In the genomic region with DNA sequence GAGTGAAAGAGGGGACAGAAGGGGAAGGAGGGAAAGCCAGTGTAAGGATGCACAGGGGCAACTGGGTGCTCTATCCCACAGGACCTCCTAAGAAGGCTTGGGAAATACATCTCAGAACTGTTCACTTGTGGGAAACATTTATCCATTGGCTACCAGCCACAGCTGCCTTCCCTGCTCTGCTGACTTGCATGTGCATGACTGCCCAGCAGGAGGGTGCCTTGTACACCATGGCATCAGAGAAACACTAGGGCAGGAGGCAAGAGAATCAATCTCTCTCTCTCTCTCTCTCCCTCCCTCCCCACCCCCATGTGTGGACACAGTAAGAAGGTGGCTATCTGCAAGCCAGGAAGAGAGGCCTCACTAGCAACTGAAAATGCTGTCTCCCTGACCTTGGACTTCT, we compare ENCODE assay signal across 10 cellular contexts.
DNase-seq lines count a peak whose midpoint lies in the region; ATAC-seq and TF ChIP-seq lines count a peak whose summit lies in the region.
"Had no signal": no experiment of that assay in that cellular context is flagged by ENCODE, and none has a peak within 500 bp of the region (broad histone marks: within the 10 kb centered on the region; RNA-seq: fewer than 3 reads in every experiment).

No MANE protein-coding gene starts in this region.

- peaks cover 0 to 3% (median 0%) of the 10 kb centered on the region in 5 donors for H3K36me3 Mint-ChIP-seq in naive thymus-derived CD4-positive, alpha-beta T cell

- H3K9ac ChIP-seq in IMR-90 (ENCODE audit: low read depth, low read length) = no peak overlapping the region

- DNase-seq in NCI-H82 (lab: John Stamatoyannopoulos, UW) (peak; percentile 37), NCI-H82 treated with DMSO at 0.1 percent for 48 hours (lab: John Stamatoyannopoulos, UW; ENCODE audit: unreplicated experiment) (no peak), IMR-90 (peak; percentile 74), astrocyte of the hippocampus (ENCODE audit: low read depth, low spot score) (peak; percentile 57), retina (no peak), uterus (no peak)
- DNase-seq in naive thymus-derived CD4-positive, alpha-beta T cell = no peak
- DNase-seq: activated effector memory CD4-positive, alpha-beta T cell treated with anti-CD3 and anti-CD28 coated beads, Interleukin-2, amount 50 U/mL, for 16 hours had no signal

- H4K20me1 ChIP-seq in IMR-90 (ENCODE audit: insufficient read depth, low read length) = no peaks in the 10 kb centered on the region

- H3K56ac ChIP-seq in IMR-90 (ENCODE audit: extremely low read depth, insufficient read depth, low read length) = no peak overlapping the region

- no TSS peak for BruUV-seq in IMR-90 (replicated peaks; lab: Mats Ljungman, UMichigan)

- no peak overlapping the region for H3K4me2 ChIP-seq in IMR-90 (ENCODE audit: low read depth, low read length)

- intact Hi-C loops in IMR-90 (cut with micrococcal nuclease) (no loop called here), uterus (cut with DNase I; ENCODE audit: low total_unique reads) (loop anchor here (5.0 to 10.0 kb wide), 2 partner anchors 49 to 73 kb away; partner anchors contain the start of gene PXYLP1)
- intact Hi-C loops in naive thymus-derived CD4-positive, alpha-beta T cell (cut with micrococcal nuclease) = loop anchor here in 1 of 2 donors (10.0 kb wide), 1 partner anchor 361 kb away; the partner anchor contains the start of gene SLC25A36

- H3K23ac ChIP-seq in IMR-90 (ENCODE audit: low read depth, low read length) = 0 out of 2 replicates have a peak overlapping the region, but pooled peaks have one; percentile 6

- H3K4me3 ChIP-seq in IMR-90 (ENCODE audit: insufficient read depth, low read depth, low read length) = no peak overlapping the region
- no peak overlapping the region for H3K4me3 ChIP-seq in naive thymus-derived CD4-positive, alpha-beta T cell (ENCODE audit: low read length)
- no peak overlapping the region for H3K4me3 ChIP-seq in uterus
- H3K4me3 ChIP-seq: SK-N-MC had no signal

- H3K18ac ChIP-seq in IMR-90 (ENCODE audit: low read depth, low read length) = no peak overlapping the region

- peak overlapping the region; percentile 30 to 31; a peak in 1 of 4 replicates for H4K8ac ChIP-seq in IMR-90 (ENCODE audit: low read depth in 2 of 2, low read length in 2 of 2)

- H3K4me1 ChIP-seq in IMR-90 (ENCODE audit: control insufficient read depth, insufficient read depth, low read length) (peaks cover 6% of the 10 kb centered on the region), uterus (no peaks in the 10 kb centered on the region)
- peaks cover 20 to 64% of the 10 kb centered on the region in 2 donors for H3K4me1 ChIP-seq in naive thymus-derived CD4-positive, alpha-beta T cell (ENCODE audit: control insufficient read depth in 2 of 2, insufficient read depth in 2 of 2, low read length in 2 of 2)

- H3K27me3 ChIP-seq in IMR-90 (ENCODE audit: control insufficient read depth, insufficient read depth, low read length) (no peaks in the 10 kb centered on the region), uterus (no peaks in the 10 kb centered on the region)
- H3K27me3 ChIP-seq in naive thymus-derived CD4-positive, alpha-beta T cell (ENCODE audit: control insufficient read depth in 2 of 2, insufficient read depth in 2 of 2, low read length in 2 of 2) = no peaks in the 10 kb centered on the region

- H4K91ac ChIP-seq in IMR-90 (ENCODE audit: insufficient read depth, low read depth, low read length) = peak overlapping the region; percentile 46; the same call in 1 of the 2 replicates

- no peaks in the 10 kb centered on the region; the same call in 1 of the 2 replicates for H3K9me1 ChIP-seq in IMR-90 (ENCODE audit: insufficient read depth, low read length)

- peak overlapping the region in 7 of 9 donors; percentile 5 to 97 (median 71) for H3K27ac Mint-ChIP-seq in naive thymus-derived CD4-positive, alpha-beta T cell

- dilution Hi-C loops in IMR-90 (cut with HindIII; ENCODE audit: low sequenced_read_pairs, unreplicated experiment) = no loop called here

- H2BK5ac ChIP-seq in IMR-90 (ENCODE audit: low read depth, low read length, poor library complexity, severe bottlenecking) = no peak overlapping the region

- H4K5ac ChIP-seq in IMR-90 (ENCODE audit: low read depth, low read length) = no peak overlapping the region

- peak overlapping the region; percentile 60; the same call in 1 of the 2 replicates for H3K4ac ChIP-seq in IMR-90 (ENCODE audit: low read depth, low read length)

- H3K9me3 ChIP-seq in IMR-90 (ENCODE audit: control insufficient read depth, insufficient read depth, low read length) (no peaks in the 10 kb centered on the region), uterus (no peaks in the 10 kb centered on the region)
- no peaks in the 10 kb centered on the region for H3K9me3 ChIP-seq in naive thymus-derived CD4-positive, alpha-beta T cell (ENCODE audit: control insufficient read depth in 2 of 3, low read length in 3 of 3)

- TF ChIP-seq RAD21 in IMR-90 (IDR thresholded peaks at IDR 0.05; ENCODE audit: low read length) = peak; percentile 43; the same call in 1 of the 2 replicates

- ATAC-seq in IMR-90 (ENCODE audit: low read depth) = peak; percentile 35
- ATAC-seq in naive thymus-derived CD4-positive, alpha-beta T cell = no peak
- ATAC-seq in GM19452 (IDR thresholded peaks at IDR 0.05; ENCODE audit: unreplicated experiment) = no peak

- TF ChIP-seq CTCF in IMR-90 (conservative IDR thresholded peaks at IDR 0.05; ENCODE audit: low read depth, low read length) (peak; percentile 41), uterus (IDR thresholded peaks at IDR 0.05) (no peak)

- peak overlapping the region; percentile 1 for H2AFZ ChIP-seq in IMR-90 (replicated peaks; ENCODE audit: low read length, poor library complexity)

- no peak for TF ChIP-seq POLR2A in IMR-90 (IDR thresholded peaks at IDR 0.05; ENCODE audit: low read depth, low read length)
- no peak for TF ChIP-seq POLR2A in uterus (IDR thresholded peaks at IDR 0.05)

- in situ Hi-C loops in IMR-90 (cut with MboI; ENCODE audit: low sequenced_read_pairs) = loop anchor here (10.0 kb wide), 1 partner anchor 239 kb away; no protein-coding TSS in a partner anchor

- H3K27ac ChIP-seq in IMR-90 (ENCODE audit: insufficient read depth, low read length) = no peak overlapping the region
- no peak overlapping the region for H3K27ac ChIP-seq in naive thymus-derived CD4-positive, alpha-beta T cell (ENCODE audit: low read depth, low read length)
- H3K27ac ChIP-seq in uterus = no peak overlapping the region
- H3K27ac ChIP-seq: SK-N-MC had no signal

- peak overlapping the region; percentile 63 for H2AK5ac ChIP-seq in IMR-90 (ENCODE audit: low read depth, low read length)

- H2AK9ac ChIP-seq in IMR-90 (replicated peaks; ENCODE audit: low read depth, low read length, poor library complexity) = no peak overlapping the region

- H3K79me1 ChIP-seq in IMR-90 (ENCODE audit: low read depth in 1 of 2, low read length in 2 of 2) = no peaks in the 10 kb centered on the region; a peak in 1 of 4 replicates

- H3K4me3 Mint-ChIP-seq in naive thymus-derived CD4-positive, alpha-beta T cell = peak overlapping the region in 3 of 10 donors; percentile 5 to 32 (median 15)

- no peaks in the 10 kb centered on the region for H3K27me3 Mint-ChIP-seq in naive thymus-derived CD4-positive, alpha-beta T cell

- H3K14ac ChIP-seq in IMR-90 (replicated peaks; ENCODE audit: low read depth, low read length) = no peak overlapping the region

- 0 out of 3 replicates have a peak overlapping the region, but pooled peaks have one; percentile 7 for H2BK15ac ChIP-seq in IMR-90 (ENCODE audit: low read depth, low read length)

- peaks cover 30 to 90% (median 75%) of the 10 kb centered on the region in 7 donors for H3K4me1 Mint-ChIP-seq in naive thymus-derived CD4-positive, alpha-beta T cell

- H2BK120ac ChIP-seq in IMR-90 (ENCODE audit: low read depth, low read length) = peak overlapping the region; percentile 20; the same call in 1 of the 2 replicates

- H2BK20ac ChIP-seq in IMR-90 (ENCODE audit: low read depth, low read length) = no peak overlapping the region; the same call in 1 of the 2 replicates

- H3K9me3 Mint-ChIP-seq in naive thymus-derived CD4-positive, alpha-beta T cell = peaks cover 0 to under 1% (median 0%) of the 10 kb centered on the region in 11 donors

- no peaks in the 10 kb centered on the region for H3K36me3 ChIP-seq in IMR-90 (ENCODE audit: control insufficient read depth, insufficient read depth, low read length)
- no peaks in the 10 kb centered on the region for H3K36me3 ChIP-seq in naive thymus-derived CD4-positive, alpha-beta T cell (ENCODE audit: control insufficient read depth in 2 of 3, insufficient read depth in 3 of 3, low read length in 3 of 3)
- H3K36me3 ChIP-seq in uterus = no peaks in the 10 kb centered on the region

- CTCF ChIA-PET in IMR-90 (lab: Yijun Ruan, JAX) = interaction anchor here (0.7 to 2.2 kb wide), 6 partner anchors 147 to 256 kb away, joined by 3 to 11 read pairs (median 7); no protein-coding TSS in a partner anchor
- CTCF ChIA-PET in naive thymus-derived CD4-positive, alpha-beta T cell (lab: Charles Lee) = interaction anchor here (0.5 to 11.1 kb wide), 15 partner anchors 9 to 451 kb away, joined by 3 to 161 read pairs (median 4); partner anchors contain the start of gene PXYLP1

- POLR2A ChIA-PET in IMR-90 (lab: Charles Lee; ENCODE audit: unreplicated experiment) = no interaction called here
- POLR2A ChIA-PET in naive thymus-derived CD4-positive, alpha-beta T cell (lab: Charles Lee) = interaction anchor here (0.7 to 7.2 kb wide), 8 partner anchors 11 to 144 kb away, joined by 3 to 61 read pairs (median 6); partner anchors contain the start of gene PXYLP1

TF ChIP-seq in IMR-90, 13 proteins besides CTCF, POLR2A, EP300 and RAD21:
- TF ChIP-seq SMC3 (IDR thresholded peaks at IDR 0.05; ENCODE audit: low read depth, low read length) (peak; percentile 30; the same call in 1 of the 2 replicates), RFX5 (IDR thresholded peaks at IDR 0.05; ENCODE audit: low read depth, low read length) (no peak), BHLHE40 (IDR thresholded peaks at IDR 0.05; ENCODE audit: low read depth, low read length) (peak; percentile 35; the same call in 1 of the 2 replicates)
TF ChIP-seq in IMR-90: peak in this region for 2.

Comparison
In these comparisons a context has a peak if more than half of its experiments do, and no peak if none do; other contexts are left out.
1. DNase-seq: peak in NCI-H82 (single experiment), IMR-90 (single experiment) and astrocyte of the hippocampus (single experiment); none in NCI-H82 treated with DMSO at 0.1 percent for 48 hours (single experiment), naive thymus-derived CD4-positive, alpha-beta T cell (0 of 9), retina (single experiment) and uterus (0 of 2).